In the genomic region with DNA sequence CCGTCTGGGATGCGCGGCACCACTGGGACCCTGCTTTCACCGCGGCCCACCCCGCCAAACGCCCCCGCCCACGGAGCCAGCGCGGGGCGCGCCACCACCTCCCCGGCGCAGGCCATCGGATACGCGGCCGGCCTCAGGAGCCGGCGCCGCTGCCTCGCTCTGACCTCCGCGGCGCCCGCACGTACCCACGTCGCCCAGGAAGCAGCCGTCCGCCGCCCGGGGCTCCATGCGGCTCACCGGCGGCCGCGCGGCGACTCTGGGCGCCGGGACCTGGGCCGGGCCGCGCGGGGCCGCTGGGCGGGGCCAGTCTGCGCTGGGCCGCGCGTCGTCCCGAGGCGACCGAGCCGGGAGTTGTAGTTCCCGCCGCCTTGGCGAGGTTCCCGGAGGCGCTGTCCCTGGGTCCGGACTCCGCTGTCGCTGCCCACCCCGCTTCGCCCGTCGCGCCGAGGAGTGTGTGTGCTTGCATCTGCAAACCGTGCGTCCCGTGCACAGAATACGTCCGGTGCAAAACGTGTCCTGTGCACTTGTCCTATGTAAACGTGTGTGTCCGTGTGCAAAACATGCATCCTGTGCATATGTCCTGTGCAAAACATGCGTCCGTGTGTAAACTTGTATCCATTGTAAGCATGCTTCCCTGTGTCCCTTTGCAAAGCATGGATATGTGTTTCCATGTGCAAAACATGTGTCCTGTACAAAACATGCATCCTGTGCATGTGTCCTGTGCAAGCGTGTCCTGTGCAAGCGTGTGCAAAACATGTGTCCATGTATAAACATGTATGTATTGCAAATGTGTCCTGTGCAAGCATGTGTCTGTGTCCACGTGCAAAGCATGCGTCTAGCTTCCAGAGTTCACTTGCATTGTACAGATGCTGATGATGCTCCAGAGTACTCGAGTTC, we compare ENCODE assay signal across 8 cellular contexts. TPM values are rescaled to one million over a fixed set of nuclear protein-coding genes. Genes with fewer than 3 reads are reported as not detected.
DNase-seq lines count a peak whose midpoint lies in the region; ATAC-seq, FAIRE-seq and TF ChIP-seq lines count a peak whose summit lies in the region.

A gene with protein sequence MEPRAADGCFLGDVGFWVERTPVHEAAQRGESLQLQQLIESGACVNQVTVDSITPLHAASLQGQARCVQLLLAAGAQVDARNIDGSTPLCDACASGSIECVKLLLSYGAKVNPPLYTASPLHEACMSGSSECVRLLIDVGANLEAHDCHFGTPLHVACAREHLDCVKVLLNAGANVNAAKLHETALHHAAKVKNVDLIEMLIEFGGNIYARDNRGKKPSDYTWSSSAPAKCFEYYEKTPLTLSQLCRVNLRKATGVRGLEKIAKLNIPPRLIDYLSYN (minus strand): TSS at position 272 of the 897 bp plus-strand sequence. CDS start 44 bp downstream, at position 228.

- H3K27ac Mint-ChIP-seq in GM23338, result peak within 1 kb of the TSS; percentile 63; the same call in 1 of the 2 replicates
- peak within 1 kb of the TSS; percentile 65 for H3K27ac Mint-ChIP-seq in activated CD8-positive, alpha-beta T cell treated with anti-CD3 and anti-CD28 coated beads for 36 hours
- H3K27ac Mint-ChIP-seq in mesothelial cell of epicardium, result peak within 1 kb of the TSS; percentile 57
- H3K27ac Mint-ChIP-seq in stimulated activated memory B cell treated with anti-CD40 and anti-IgM and Interleukin-4, amounts not matched to agents 10 μg/mL and 1 μg/mL and 100 μg/mL, for 72 hours, result peak within 1 kb of the TSS; percentile 76

- H3K9me3 Mint-ChIP-seq in GM23338 (no peaks in the 10 kb centered on the region), mesothelial cell of epicardium (no peaks in the 10 kb centered on the region)
- no peaks in the 10 kb centered on the region for H3K9me3 Mint-ChIP-seq in activated CD8-positive, alpha-beta T cell treated with anti-CD3 and anti-CD28 coated beads for 36 hours
- no peaks in the 10 kb centered on the region for H3K9me3 Mint-ChIP-seq in stimulated activated memory B cell treated with anti-CD40 and anti-IgM and Interleukin-4, amounts not matched to agents 10 μg/mL and 1 μg/mL and 100 μg/mL, for 72 hours

- peak within 1 kb of the TSS; percentile 78 for H2AFZ ChIP-seq in DND-41 (ENCODE audit: low read depth, low read length)
- peak within 1 kb of the TSS; percentile 100 for H2AFZ ChIP-seq in GM23338
- H2AFZ ChIP-seq in endothelial cell of umbilical vein (ENCODE audit: low read depth, low read length), result peak within 1 kb of the TSS; percentile 76

- dilution Hi-C loops in endothelial cell of umbilical vein (cut with MboI; ENCODE audit: extremely low pct_ligation_motif_present, low sequenced_read_pairs), result no loop called here

- H3K27me3 Mint-ChIP-seq in GM23338 (ENCODE audit: insufficient read depth, low read depth, poor library complexity), result peaks cover 16% of the 10 kb centered on the region
- peaks cover 7% of the 10 kb centered on the region for H3K27me3 Mint-ChIP-seq in activated CD8-positive, alpha-beta T cell treated with anti-CD3 and anti-CD28 coated beads for 36 hours
- no peaks in the 10 kb centered on the region for H3K27me3 Mint-ChIP-seq in mesothelial cell of epicardium (ENCODE audit: low read depth)
- no peaks in the 10 kb centered on the region for H3K27me3 Mint-ChIP-seq in stimulated activated memory B cell treated with anti-CD40 and anti-IgM and Interleukin-4, amounts not matched to agents 10 μg/mL and 1 μg/mL and 100 μg/mL, for 72 hours

- FAIRE-seq in endothelial cell of umbilical vein (lab: Jason Lieb, UNC), result peak; percentile 68

- H4K20me1 ChIP-seq in DND-41 (ENCODE audit: insufficient read depth, low read length), result no peaks in the 10 kb centered on the region
- H4K20me1 ChIP-seq in GM23338 (replicated peaks; ENCODE audit: insufficient read depth), result 0 out of 2 replicates have a peak, but pooled peaks cover 3% of the 10 kb centered on the region
- H4K20me1 ChIP-seq in endothelial cell of umbilical vein (replicated peaks; ENCODE audit: control insufficient read depth, extremely low read depth, insufficient read depth, low read length), result no peaks in the 10 kb centered on the region

- ATAC-seq in DND-41 (ENCODE audit: insufficient read depth, low read depth) (peak; percentile 83), GM23338 (peak; percentile 87), GM18858 (IDR thresholded peaks at IDR 0.05; ENCODE audit: unreplicated experiment) (no peak)
- peak; percentile 83 for ATAC-seq in activated CD8-positive, alpha-beta T cell treated with anti-CD3 and anti-CD28 coated beads for 36 hours
- ATAC-seq in stimulated activated memory B cell treated with anti-CD40 and anti-IgM and Interleukin-4, amounts not matched to agents 10 μg/mL and 1 μg/mL and 100 μg/mL, for 72 hours, result peak; percentile 89

- H3K36me3 ChIP-seq in DND-41 (ENCODE audit: insufficient read depth, low read length) (no peaks in the 10 kb centered on the region), GM23338 (ENCODE audit: insufficient read depth) (no peaks in the 10 kb centered on the region), endothelial cell of umbilical vein (ENCODE audit: control insufficient read depth in 2 of 2, extremely low read depth in 1 of 2, insufficient read depth in 2 of 2, low read length in 2 of 2) (no peaks in the 10 kb centered on the region)

- DNase-seq in DND-41 (peak; percentile 38), GM23338 (ENCODE audit: low spot score) (peak; percentile 87), NCI-H1048 (lab: John Stamatoyannopoulos, UW) (peak; percentile 6), endothelial cell of umbilical vein (ENCODE audit: low read depth, low spot score) (peak; percentile 40), mesothelial cell of epicardium (ENCODE audit: low spot score in 2 of 2, unreplicated experiment in 2 of 2) (peak; percentile 53 to 70)
- DNase-seq in activated CD8-positive, alpha-beta T cell treated with anti-CD3 and anti-CD28 coated beads for 36 hours, result peak; percentile 55

- TF ChIP-seq CTCF in DND-41 (IDR thresholded peaks at IDR 0.05; ENCODE audit: borderline replicate concordance, extremely low read depth, low read length, poor library complexity, severe bottlenecking) (no peak), GM23338 (conservative IDR thresholded peaks at IDR 0.05; ENCODE audit: low read depth in 2 of 2) (0 out of 4 replicates have a peak, but pooled peaks of 1 of the 2 experiments have one; percentile 7), endothelial cell of umbilical vein (IDR thresholded peaks at IDR 0.05; ENCODE audit: extremely low read depth in 1 of 2, insufficient read depth in 1 of 2, low read depth in 1 of 2, low read length in 2 of 2) (no peak), mesothelial cell of epicardium (IDR thresholded peaks at IDR 0.05; ENCODE audit: unreplicated experiment) (no peak)
- no peak for TF ChIP-seq CTCF in activated CD8-positive, alpha-beta T cell treated with anti-CD3 and anti-CD28 coated beads for 36 hours (IDR thresholded peaks at IDR 0.05)

- H3K9me2 ChIP-seq in GM23338 (ENCODE audit: insufficient read depth), result no peaks in the 10 kb centered on the region

- intact Hi-C loops in activated CD8-positive, alpha-beta T cell treated with anti-CD3 and anti-CD28 coated beads for 36 hours (cut with micrococcal nuclease), result no loop called here
- intact Hi-C loops in endothelial cell of umbilical vein (cut with micrococcal nuclease), result loop anchor here (1.0 kb wide), 1 partner anchor 18 kb away; the partner anchor contains the start of gene TASOR2

- 0 out of 2 replicates have a peak, but pooled peaks cover 2% of the 10 kb centered on the region for H3F3A ChIP-seq in GM23338 (replicated peaks; ENCODE audit: low read depth)

- H3K9me1 ChIP-seq in endothelial cell of umbilical vein (replicated peaks; ENCODE audit: control insufficient read depth, extremely low read depth, insufficient read depth, low read length), result no peaks in the 10 kb centered on the region

- H3K36me3 Mint-ChIP-seq in GM23338 (ENCODE audit: low read depth), result no peaks in the 10 kb centered on the region; the same call in 2 of the 3 replicates
- H3K36me3 Mint-ChIP-seq in activated CD8-positive, alpha-beta T cell treated with anti-CD3 and anti-CD28 coated beads for 36 hours (ENCODE audit: low read depth), result no peaks in the 10 kb centered on the region
- no peaks in the 10 kb centered on the region for H3K36me3 Mint-ChIP-seq in mesothelial cell of epicardium
- no peaks in the 10 kb centered on the region for H3K36me3 Mint-ChIP-seq in stimulated activated memory B cell treated with anti-CD40 and anti-IgM and Interleukin-4, amounts not matched to agents 10 μg/mL and 1 μg/mL and 100 μg/mL, for 72 hours

- CTCF ChIA-PET in activated CD8-positive, alpha-beta T cell treated with anti-CD3 and anti-CD28 coated beads for 36 hours (lab: Charles Lee), result interaction anchor here (0.8 to 1.2 kb wide), 2 partner anchors 16 to 29 kb away, joined by 3 to 4 read pairs; no protein-coding TSS in a partner anchor
- CTCF ChIA-PET in endothelial cell of umbilical vein (lab: Charles Lee), result no interaction called here

- no peak within 1 kb of the TSS for H3K27ac ChIP-seq in DND-41 (ENCODE audit: low read length)
- H3K27ac ChIP-seq in GM23338 (ENCODE audit: low read depth), result no peak within 1 kb of the TSS
- no peak within 1 kb of the TSS for H3K27ac ChIP-seq in endothelial cell of umbilical vein (ENCODE audit: insufficient read depth, low read depth, low read length)

- H3K4me1 Mint-ChIP-seq in GM23338, result peaks cover 35% of the 10 kb centered on the region
- peaks cover 14% of the 10 kb centered on the region for H3K4me1 Mint-ChIP-seq in activated CD8-positive, alpha-beta T cell treated with anti-CD3 and anti-CD28 coated beads for 36 hours (ENCODE audit: low read depth)
- peaks cover 24% of the 10 kb centered on the region for H3K4me1 Mint-ChIP-seq in mesothelial cell of epicardium
- H3K4me1 Mint-ChIP-seq in stimulated activated memory B cell treated with anti-CD40 and anti-IgM and Interleukin-4, amounts not matched to agents 10 μg/mL and 1 μg/mL and 100 μg/mL, for 72 hours, result peaks cover 26% of the 10 kb centered on the region

- H3K9ac ChIP-seq in DND-41 (ENCODE audit: low read depth, low read length), result peak within 1 kb of the TSS; percentile 42
- H3K9ac ChIP-seq in endothelial cell of umbilical vein (replicated peaks; ENCODE audit: extremely low read depth, insufficient read depth, low read length), result peak within 1 kb of the TSS; percentile 9

- H3K4me3 Mint-ChIP-seq in GM23338, result peak within 1 kb of the TSS; percentile 94
- peak within 1 kb of the TSS; percentile 77 for H3K4me3 Mint-ChIP-seq in activated CD8-positive, alpha-beta T cell treated with anti-CD3 and anti-CD28 coated beads for 36 hours
- peak within 1 kb of the TSS; percentile 86 for H3K4me3 Mint-ChIP-seq in mesothelial cell of epicardium
- peak within 1 kb of the TSS; percentile 88 for H3K4me3 Mint-ChIP-seq in stimulated activated memory B cell treated with anti-CD40 and anti-IgM and Interleukin-4, amounts not matched to agents 10 μg/mL and 1 μg/mL and 100 μg/mL, for 72 hours

- H3K9me3 ChIP-seq in DND-41 (ENCODE audit: insufficient read depth, low read length, severe bottlenecking) (no peaks in the 10 kb centered on the region), endothelial cell of umbilical vein (replicated peaks; ENCODE audit: control insufficient read depth, insufficient read depth, low read length) (no peaks in the 10 kb centered on the region)

- H3K4me2 ChIP-seq in DND-41 (ENCODE audit: insufficient read depth, low read length), result peak within 1 kb of the TSS; percentile 81
- peak within 1 kb of the TSS; percentile 95 for H3K4me2 ChIP-seq in GM23338
- H3K4me2 ChIP-seq in endothelial cell of umbilical vein (ENCODE audit: insufficient read depth, low read length), result peak within 1 kb of the TSS; percentile 88

- peaks cover 48% of the 10 kb centered on the region for H3K27me3 ChIP-seq in DND-41 (ENCODE audit: insufficient read depth, low read length, poor library complexity)
- H3K27me3 ChIP-seq in GM23338 (ENCODE audit: insufficient read depth), result peaks cover 7% of the 10 kb centered on the region; the same call in 1 of the 2 replicates
- H3K27me3 ChIP-seq in endothelial cell of umbilical vein (ENCODE audit: control insufficient read depth in 2 of 2, insufficient read depth in 2 of 2, low read length in 2 of 2), result peaks cover 0 to 4% of the 10 kb centered on the region in 2 experiments

- H3K79me2 ChIP-seq in DND-41 (ENCODE audit: insufficient read depth, low read length), result no peaks in the 10 kb centered on the region
- peaks cover 21% of the 10 kb centered on the region for H3K79me2 ChIP-seq in GM23338 (replicated peaks; ENCODE audit: insufficient read depth)
- no peaks in the 10 kb centered on the region for H3K79me2 ChIP-seq in endothelial cell of umbilical vein (ENCODE audit: control insufficient read depth, insufficient read depth, low read length)

- peak within 1 kb of the TSS; percentile 17 to 58; a peak in 3 of 4 replicates for H3K4me3 ChIP-seq in DND-41 (ENCODE audit: low read depth in 1 of 2, low read length in 2 of 2)
- peak within 1 kb of the TSS; percentile 85 for H3K4me3 ChIP-seq in GM23338
- H3K4me3 ChIP-seq in endothelial cell of umbilical vein (replicated peaks in 1 of 3; ENCODE audit: insufficient read depth in 1 of 3, low read depth in 1 of 3, low read length in 3 of 3), result peak within 1 kb of the TSS; percentile 56 to 94 (median 57)

- TF ChIP-seq POLR2A in endothelial cell of umbilical vein (IDR thresholded peaks at IDR 0.05; ENCODE audit: low read depth, low read length), result peak; percentile 54

- no TSS peak for BruUV-seq in endothelial cell of umbilical vein (replicated peaks; lab: Mats Ljungman, UMichigan)

- H3K4me1 ChIP-seq in DND-41 (ENCODE audit: insufficient read depth, low read length) (peaks cover 16% of the 10 kb centered on the region), GM23338 (ENCODE audit: insufficient read depth) (peaks cover 34% of the 10 kb centered on the region), endothelial cell of umbilical vein (ENCODE audit: control insufficient read depth, extremely low read depth, insufficient read depth, low read length) (peaks cover 6% of the 10 kb centered on the region)

- POLR2A ChIA-PET in activated CD8-positive, alpha-beta T cell treated with anti-CD3 and anti-CD28 coated beads for 36 hours (lab: Charles Lee), result interaction anchor here (1.1 kb wide), 1 partner anchor 23 kb away, joined by 3 read pairs; no protein-coding TSS in a partner anchor
- POLR2A ChIA-PET in endothelial cell of umbilical vein (lab: Charles Lee), result no interaction called here

RNA-seq across cellular contexts. Expression of the gene that starts here (rescaled TPM):
- total RNA-seq in GM23338 (2014; rRNA removed; shearing (Covaris generic)), result 16.5 and 20.2 TPM in 2 replicates
- polyA plus RNA-seq in GM23338 (2016; fragmentation: Nextera tagmentation; extraction: Ambion mirVana) (11.3 and 11.6 TPM in 2 replicates), endothelial cell of umbilical vein (5.5 and 6.3 TPM in 2 replicates)
- total RNA-seq in activated CD8-positive, alpha-beta T cell treated with anti-CD3 and anti-CD28 coated beads for 36 hours, result 1 to 10 TPM; 8.9 to 9.2 TPM
- total RNA-seq in endothelial cell of umbilical vein (7.3 and 7.9 TPM in 2 replicates), mesothelial cell of epicardium (26.3 to 28.5 TPM (median 28.0 TPM) in 3 replicates)
- 4.0 and 4.2 TPM in 2 replicates for polyA plus RNA-seq in endothelial cell of umbilical vein (2011; cell fraction: cytosol; rRNA removed)
- polyA plus RNA-seq in endothelial cell of umbilical vein (2011; cell fraction: nucleus; rRNA removed), result 2.3 and 2.9 TPM in 2 replicates
- polyA plus RNA-seq in endothelial cell of umbilical vein (2012), result 6.2 and 6.3 TPM in 2 replicates
- 5.9 and 7.4 TPM in 2 replicates for polyA minus RNA-seq in endothelial cell of umbilical vein
- polyA minus RNA-seq in endothelial cell of umbilical vein (2011; cell fraction: cytosol; rRNA and poly(A)+ RNA removed), result 18.3 TPM
- 1.9 and 2.2 TPM in 2 replicates for polyA minus RNA-seq in endothelial cell of umbilical vein (2011; cell fraction: nucleus; rRNA and poly(A)+ RNA removed)

Comparison
In these comparisons a context has a peak if more than half of its experiments do, and no peak if none do; other contexts are left out.
1. DNase-seq: peak in every context shown above with its lines; median percentile 87 in GM23338; 62 in mesothelial cell of epicardium; 55 in activated CD8-positive, alpha-beta T cell treated with anti-CD3 and anti-CD28 coated beads for 36 hours; 40 in endothelial cell of umbilical vein; 38 in DND-41; 6 in NCI-H1048.